ENCODE assay signal across 12 cellular contexts in genomic region chr15:40379853-40380252, GRCh38. TPM values are rescaled to one million over a fixed set of nuclear protein-coding genes. Genes with fewer than 3 reads are reported as not detected.
A peak's percentile ranks its signal among the peaks of the same experiment; 100 is the strongest.
DNase-seq lines count a peak whose midpoint lies in the region; ATAC-seq and TF ChIP-seq lines count a peak whose summit lies in the region.
"Had no signal": no experiment of that assay in that cellular context is flagged by ENCODE, and none has a peak within 500 bp of the region (broad histone marks: within the 10 kb centered on the region; RNA-seq: fewer than 3 reads in every experiment).

No MANE protein-coding gene starts in this region.

- H3K27me3 ChIP-seq in Panc1 (ENCODE audit: control insufficient read depth, insufficient read depth, low read length): no peaks in the 10 kb centered on the region
- no peaks in the 10 kb centered on the region for H3K27me3 ChIP-seq in fibroblast of lung (ENCODE audit: control insufficient read depth, insufficient read depth, low read length)

- DNase-seq in G401 (ENCODE audit: low spot score) (peak; percentile 36), Panc1 (ENCODE audit: low read depth, low spot score) (peak; percentile 61), fibroblast of lung (ENCODE audit: low read depth in 2 of 2) (peak; percentile 97 to 99), renal cortical epithelial cell (ENCODE audit: low read depth) (peak; percentile 92), type B pancreatic cell (ENCODE audit: extremely low spot score, unreplicated experiment) (no peak)
- DNase-seq in effector CD8-positive, alpha-beta T cell (lab: John Stamatoyannopoulos, UW): no peak
- DNase-seq: naive B cell had no signal

- H3K36me3 ChIP-seq in Panc1 (ENCODE audit: control insufficient read depth, insufficient read depth, low read length) (peaks cover 5% of the 10 kb centered on the region; the same call in 1 of the 2 replicates), fibroblast of lung (ENCODE audit: control insufficient read depth, insufficient read depth, low read length) (no peaks in the 10 kb centered on the region)

- TF ChIP-seq CTCF in Panc1 (IDR thresholded peaks at IDR 0.05) (no peak), fibroblast of lung (conservative IDR thresholded peaks at IDR 0.05 in 1 of 2, IDR thresholded peaks at IDR 0.05 in 1 of 2; ENCODE audit: low read depth in 1 of 2, low read length in 2 of 2) (no peak), type B pancreatic cell (conservative IDR thresholded peaks at IDR 0.05) (no peak)

- H3K4me1 ChIP-seq in Panc1 (ENCODE audit: control insufficient read depth, insufficient read depth, low read length): peaks cover 14% of the 10 kb centered on the region; the same call in 1 of the 2 replicates
- peaks cover 15% of the 10 kb centered on the region for H3K4me1 ChIP-seq in fibroblast of lung (ENCODE audit: control insufficient read depth, extremely low read depth, insufficient read depth, low read length)

- no peak overlapping the region for H3K4me3 Mint-ChIP-seq in type B pancreatic cell
- H3K4me3 Mint-ChIP-seq: central memory CD8-positive, alpha-beta T cell; stimulated activated effector memory CD8-positive, alpha-beta T cell treated with anti-CD3 and anti-CD28 coated beads, Interleukin-12 subunit alpha, Interleukin-12 subunit beta, amount 100 ng/mL, for 72 hours had no signal

- POLR2A ChIA-PET in Panc1 (lab: Charles Lee): no interaction called here

- H2AFZ ChIP-seq in fibroblast of lung (ENCODE audit: low read length): no peak overlapping the region

- peaks cover 6% of the 10 kb centered on the region for H3K27me3 Mint-ChIP-seq in type B pancreatic cell
- H3K27me3 Mint-ChIP-seq: central memory CD8-positive, alpha-beta T cell; naive B cell had no signal

- H3K27ac ChIP-seq in Panc1 (ENCODE audit: low read length) (no peak overlapping the region), fibroblast of lung (ENCODE audit: insufficient read depth, low read length) (peak overlapping the region; percentile 69)

- H3K9me3 ChIP-seq in Panc1 (ENCODE audit: control insufficient read depth, insufficient read depth, low read depth, low read length) (no peaks in the 10 kb centered on the region), fibroblast of lung (ENCODE audit: control insufficient read depth, insufficient read depth, low read depth, low read length) (no peaks in the 10 kb centered on the region)

- H3K9ac ChIP-seq in fibroblast of lung (ENCODE audit: insufficient read depth, low read length): no peak overlapping the region

- H3K4me3 ChIP-seq in Panc1 (ENCODE audit: low read depth in 2 of 2, low read length in 2 of 2): no peak overlapping the region
- H3K4me3 ChIP-seq in fibroblast of lung (replicated peaks in 1 of 4; ENCODE audit: control extremely low read depth in 1 of 4, insufficient read depth in 1 of 4, low read depth in 3 of 4, low read length in 4 of 4): no peak overlapping the region
- H3K4me3 ChIP-seq: GM12878 had no signal

- H3K4me1 Mint-ChIP-seq in type B pancreatic cell (ENCODE audit: unreplicated experiment): peaks cover 19% of the 10 kb centered on the region

- ATAC-seq in Panc1: peak; percentile 53
- no peak for ATAC-seq in HG03432 (IDR thresholded peaks at IDR 0.05; ENCODE audit: unreplicated experiment)
- ATAC-seq in GM18909 (IDR thresholded peaks at IDR 0.05; ENCODE audit: poor library complexity, unreplicated experiment): no peak
- ATAC-seq: GM12878; stimulated activated effector memory CD8-positive, alpha-beta T cell treated with anti-CD3 and anti-CD28 coated beads, Interleukin-12 subunit alpha, Interleukin-12 subunit beta, amount 100 ng/mL, for 72 hours had no signal

- no peak overlapping the region for H3K27ac Mint-ChIP-seq in type B pancreatic cell
- H3K27ac Mint-ChIP-seq: naive B cell; stimulated activated effector memory CD8-positive, alpha-beta T cell treated with anti-CD3 and anti-CD28 coated beads, Interleukin-12 subunit alpha, Interleukin-12 subunit beta, amount 100 ng/mL, for 72 hours had no signal

- in situ Hi-C loops in G401 (cut with HindIII; ENCODE audit: low sequenced_read_pairs) (no loop called here), Panc1 (cut with HindIII; ENCODE audit: low pct_unique_long_range_greater_than_20kb, low sequenced_read_pairs) (no loop called here)

- no peaks in the 10 kb centered on the region for H3K9me3 Mint-ChIP-seq in type B pancreatic cell
- H3K9me3 Mint-ChIP-seq: central memory CD8-positive, alpha-beta T cell; naive B cell; stimulated activated effector memory CD8-positive, alpha-beta T cell treated with anti-CD3 and anti-CD28 coated beads, Interleukin-12 subunit alpha, Interleukin-12 subunit beta, amount 100 ng/mL, for 72 hours had no signal

- H3K79me2 ChIP-seq in fibroblast of lung (ENCODE audit: control insufficient read depth, insufficient read depth, low read length): peaks cover 19% of the 10 kb centered on the region

- H3K36me3 Mint-ChIP-seq in type B pancreatic cell: no peaks in the 10 kb centered on the region
- H3K36me3 Mint-ChIP-seq: naive B cell; stimulated activated effector memory CD8-positive, alpha-beta T cell treated with anti-CD3 and anti-CD28 coated beads, Interleukin-12 subunit alpha, Interleukin-12 subunit beta, amount 100 ng/mL, for 72 hours had no signal

- intact Hi-C loops in Panc1 (cut with micrococcal nuclease; ENCODE audit: unreplicated experiment): no loop called here

- H3K4me2 ChIP-seq in fibroblast of lung (ENCODE audit: extremely low read depth, insufficient read depth, low read length): peak overlapping the region; percentile 55

- CTCF ChIA-PET in Panc1 (lab: Charles Lee): no interaction called here

- no peaks in the 10 kb centered on the region for H4K20me1 ChIP-seq in fibroblast of lung (ENCODE audit: control insufficient read depth, extremely low read depth, insufficient read depth, low read length)

- BruUV-seq in Panc1 (replicated peaks; lab: Mats Ljungman, UMichigan): no TSS peak

RNA-seq across cellular contexts. Expression of gene KNSTRN, which starts 2.7 kb away (rescaled TPM):
- 123 and 146 TPM in 2 replicates for total RNA-seq in G401 (2014; rRNA removed; shearing (Covaris generic))
- total RNA-seq in Panc1 (2021; ENCODE audit: unreplicated experiment) (74.6 TPM), fibroblast of lung (15.7 and 30.9 TPM in 2 replicates), renal cortical epithelial cell (34.2 and 58.5 TPM in 2 replicates), type B pancreatic cell (ENCODE audit: low replicate concordance) (24.1 and 52.2 TPM in 2 replicates)
- 27.8 TPM for polyA plus RNA-seq in Panc1 (2012; ENCODE audit: insufficient read length)
- polyA plus RNA-seq in fibroblast of lung: 22.5 and 45.3 TPM in 2 replicates
- polyA plus RNA-seq in fibroblast of lung (2012): 14.9 and 34.9 TPM in 2 replicates
- 3.5 and 25.1 TPM in 2 replicates for polyA minus RNA-seq in fibroblast of lung (ENCODE audit: low replicate concordance)

RNA-seq across cellular contexts. Expression of gene DISP2, which starts 21.8 kb away (rescaled TPM):
- 1.0 and 3.1 TPM in 2 replicates for total RNA-seq in G401 (2014; rRNA removed; shearing (Covaris generic))
- total RNA-seq in Panc1 (2021; ENCODE audit: unreplicated experiment) (10.0 TPM), fibroblast of lung (under 0.01 and 0.26 TPM in 2 replicates), renal cortical epithelial cell (0.17 and 0.25 TPM in 2 replicates), type B pancreatic cell (ENCODE audit: low replicate concordance) (1.5 and 1.8 TPM in 2 replicates)
- 3.9 TPM for polyA plus RNA-seq in Panc1 (2012; ENCODE audit: insufficient read length)
- polyA plus RNA-seq in fibroblast of lung: 0.11 and 0.43 TPM in 2 replicates
- 0.62 and 1.1 TPM in 2 replicates for polyA plus RNA-seq in fibroblast of lung (2012)
- polyA minus RNA-seq in fibroblast of lung (ENCODE audit: low replicate concordance): 0.12 and 0.26 TPM in 2 replicates
- total RNA-seq: GM12878 had no signal

RNA-seq across cellular contexts. Expression of gene IVD, which starts 25.7 kb away (rescaled TPM):
- total RNA-seq in G401 (2014; rRNA removed; shearing (Covaris generic)): 91.8 and 111 TPM in 2 replicates
- total RNA-seq in Panc1 (2021; ENCODE audit: unreplicated experiment) (74.6 TPM), fibroblast of lung (40.1 and 61.8 TPM in 2 replicates), renal cortical epithelial cell (37.5 and 68.8 TPM in 2 replicates), type B pancreatic cell (ENCODE audit: low replicate concordance) (31.9 and 86.6 TPM in 2 replicates)
- polyA plus RNA-seq in Panc1 (2012; ENCODE audit: insufficient read length): 57.8 TPM
- polyA plus RNA-seq in fibroblast of lung: 37.9 and 43.0 TPM in 2 replicates
- polyA plus RNA-seq in fibroblast of lung (2012): 36.5 and 43.9 TPM in 2 replicates
- 56.9 and 62.3 TPM in 2 replicates for polyA minus RNA-seq in fibroblast of lung (ENCODE audit: low replicate concordance)

RNA-seq across cellular contexts. Expression of gene PHGR1, which starts 29.0 kb away (rescaled TPM):
- total RNA-seq in G401 (2014; rRNA removed; shearing (Covaris generic)): not detected in 2 replicates
- not detected for total RNA-seq in Panc1 (2021; ENCODE audit: unreplicated experiment)
- not detected for polyA plus RNA-seq in Panc1 (2012; ENCODE audit: insufficient read length)
- not detected in 2 replicates for total RNA-seq in fibroblast of lung
- polyA plus RNA-seq in fibroblast of lung: not detected in 2 replicates
- not detected in 2 replicates for polyA plus RNA-seq in fibroblast of lung (2012)
- polyA minus RNA-seq in fibroblast of lung (ENCODE audit: low replicate concordance): not detected in 2 replicates
- total RNA-seq in renal cortical epithelial cell: not detected in 2 replicates
- 5.6 and 15.8 TPM in 2 replicates for total RNA-seq in type B pancreatic cell (ENCODE audit: low replicate concordance)
- total RNA-seq: GM12878 had no signal
- polyA plus RNA-seq: GM12878 had no signal

RNA-seq across cellular contexts. Expression of gene CCDC9B, which starts 39.1 kb away (rescaled TPM):
- 4.7 and 5.9 TPM in 2 replicates for total RNA-seq in G401 (2014; rRNA removed; shearing (Covaris generic))
- 55.9 TPM for total RNA-seq in Panc1 (2021; ENCODE audit: unreplicated experiment)
- 29.9 TPM for polyA plus RNA-seq in Panc1 (2012; ENCODE audit: insufficient read length)
- total RNA-seq in fibroblast of lung: 14.4 and 38.0 TPM in 2 replicates
- 1.7 and 2.0 TPM in 2 replicates for polyA plus RNA-seq in fibroblast of lung
- polyA plus RNA-seq in fibroblast of lung (2012): 17.5 and 33.4 TPM in 2 replicates
- polyA minus RNA-seq in fibroblast of lung (ENCODE audit: low replicate concordance): 17.4 and 25.3 TPM in 2 replicates
- 59.2 and 165 TPM in 2 replicates for total RNA-seq in renal cortical epithelial cell
- 1.6 and 2.4 TPM in 2 replicates for total RNA-seq in type B pancreatic cell (ENCODE audit: low replicate concordance)

Comparison
In these comparisons a context has a peak if more than half of its experiments do, and no peak if none do; other contexts are left out.
1. DNase-seq: peak in G401 (single experiment), Panc1 (single experiment), fibroblast of lung (2 of 2) and renal cortical epithelial cell (single experiment); none in type B pancreatic cell (single experiment) and effector CD8-positive, alpha-beta T cell (single experiment).